ENCODE assay signal across 16 cellular contexts in genomic region chr14:104989236-104989950, GRCh38. TPM values are rescaled to one million over a fixed set of nuclear protein-coding genes. Genes with fewer than 3 reads are reported as not detected.
A peak's percentile ranks its signal among the peaks of the same experiment; 100 is the strongest.
DNase-seq lines count a peak whose midpoint lies in the region; ATAC-seq and TF ChIP-seq lines count a peak whose summit lies in the region.
"Had no signal": no experiment of that assay in that cellular context is flagged by ENCODE, and none has a peak within 500 bp of the region (broad histone marks: within the 10 kb centered on the region; RNA-seq: fewer than 3 reads in every experiment).

No MANE protein-coding gene starts in this region.

- H3K36me3 Mint-ChIP-seq in CD14-positive monocyte (no peaks in the 10 kb centered on the region), glutamatergic neuron (ENCODE audit: unreplicated experiment) (peaks cover 11% of the 10 kb centered on the region)
- H3K36me3 Mint-ChIP-seq: CD8-positive, alpha-beta T cell had no signal

- H4K20me1 ChIP-seq in BLaER1: peaks cover 5% of the 10 kb centered on the region; the same call in 1 of the 2 replicates

- H3K27me3 Mint-ChIP-seq in CD14-positive monocyte (ENCODE audit: low read depth in 3 of 3): peaks cover 5 to 13% (median 6%) of the 10 kb centered on the region in 3 donors
- peaks cover 15% of the 10 kb centered on the region for H3K27me3 Mint-ChIP-seq in glutamatergic neuron (ENCODE audit: unreplicated experiment)

- H3K9ac ChIP-seq in BLaER1: peak overlapping the region; percentile 54

- peaks cover 13% of the 10 kb centered on the region for H3K4me1 Mint-ChIP-seq in CD14-positive monocyte
- H3K4me1 Mint-ChIP-seq in glutamatergic neuron (ENCODE audit: low read depth, unreplicated experiment): peaks cover 13% of the 10 kb centered on the region

- H3K27ac ChIP-seq in BLaER1 (peak overlapping the region; percentile 92), spleen (no peak overlapping the region)

- TF ChIP-seq POLR2A in spleen (IDR thresholded peaks at IDR 0.05): no peak

- no peak for ATAC-seq in GM21447 (IDR thresholded peaks at IDR 0.05; ENCODE audit: unreplicated experiment)
- ATAC-seq: CD8-positive, alpha-beta T cell; HCT116 had no signal

- no peak overlapping the region for H3K4me3 Mint-ChIP-seq in CD14-positive monocyte
- H3K4me3 Mint-ChIP-seq in glutamatergic neuron (ENCODE audit: unreplicated experiment): no peak overlapping the region
- H3K4me3 Mint-ChIP-seq: CD8-positive, alpha-beta T cell; HFFc6 had no signal

- H3K4me3 ChIP-seq in BLaER1 (0 out of 2 replicates have a peak overlapping the region, but pooled peaks have one; percentile 5), spleen (no peak overlapping the region)

- WGBS in spleen, 5 donors: 88 to 94% (median 91%) methylated on average over 14 to 16 of the region's 16 CpGs

- TF ChIP-seq CTCF in CD14-positive monocyte (IDR thresholded peaks at IDR 0.05) (no peak), glutamatergic neuron (IDR thresholded peaks at IDR 0.05; ENCODE audit: partially characterized antibody, unreplicated experiment) (no peak), spleen (IDR thresholded peaks at IDR 0.05 in 8 of 11, conservative IDR thresholded peaks at IDR 0.05 in 3 of 11) (no peak)

- no peaks in the 10 kb centered on the region for H3K9me3 ChIP-seq in BLaER1
- no peaks in the 10 kb centered on the region for H3K9me3 ChIP-seq in spleen
- H3K9me3 ChIP-seq: BE2C had no signal

- peak; percentile 34 for DNase-seq in CD14-positive monocyte (ENCODE audit: low spot score)
- DNase-seq in glutamatergic neuron: peak; percentile 13
- DNase-seq in spleen: peak; percentile 70
- DNase-seq in AML-193 (lab: John Stamatoyannopoulos, UW): no peak
- DNase-seq: BE2C; Calu3; CD8-positive, alpha-beta T cell; DMS79 treated with DMSO at 0.1 percent for 48 hours; GF-D8; GOT3; H7; HFFc6; IMR-90 had no signal

- H3K27me3 ChIP-seq in BLaER1 (no peaks in the 10 kb centered on the region), spleen (replicated peaks in 1 of 7) (no peaks in the 10 kb centered on the region)
- H3K27me3 ChIP-seq: BE2C had no signal

- H3K4me2 ChIP-seq in BLaER1: peak overlapping the region; percentile 100

- H3K27ac Mint-ChIP-seq in CD14-positive monocyte (peak overlapping the region in 1 of 7 donors; percentile 20), glutamatergic neuron (ENCODE audit: unreplicated experiment) (no peak overlapping the region)
- H3K27ac Mint-ChIP-seq: CD8-positive, alpha-beta T cell; HFFc6 had no signal

- H3K9me3 Mint-ChIP-seq in CD14-positive monocyte (peaks cover 0 to 6% (median 3%) of the 10 kb centered on the region in 7 donors), glutamatergic neuron (ENCODE audit: unreplicated experiment) (peaks cover 9% of the 10 kb centered on the region)
- H3K9me3 Mint-ChIP-seq: CD8-positive, alpha-beta T cell; HFFc6 had no signal

- intact Hi-C loops in CD14-positive monocyte (cut with micrococcal nuclease) (loop anchor here in 1 of 2 donors (10.0 kb wide), 1 partner anchor 195 kb away; the partner anchor contains the start of gene AKT1), spleen (cut with DNase I; ENCODE audit: low total_unique reads) (no loop called here)

- peaks cover 95% of the 10 kb centered on the region for H3K4me1 ChIP-seq in BLaER1
- peaks cover 5 to 25% (median 15%) of the 10 kb centered on the region in 6 donors for H3K4me1 ChIP-seq in spleen
- H3K4me1 ChIP-seq: BE2C had no signal

- H3K36me3 ChIP-seq in BLaER1 (no peaks in the 10 kb centered on the region), spleen (peaks cover 0 to 22% (median 3%) of the 10 kb centered on the region in 6 donors)
- H3K36me3 ChIP-seq: BE2C had no signal

RNA-seq across cellular contexts. Expression of gene CLBA1, which starts 3.8 kb away (rescaled TPM):
- polyA plus RNA-seq in CD14-positive monocyte (under 1 TPM; 0.62 to 0.76 TPM), spleen (1 to 10 TPM; 3.7 to 4.3 (median 3.9) TPM)
- total RNA-seq in glutamatergic neuron (ENCODE audit: unreplicated experiment) (5.9 TPM), spleen (1 to 10 TPM; 1.7 to 4.0 (median 3.4) TPM)

RNA-seq across cellular contexts. Expression of gene AHNAK2, which starts 11.2 kb away (rescaled TPM):
- polyA plus RNA-seq in CD14-positive monocyte (under 1 TPM in 1 of 2 donors, not detected in 1; 0.01 TPM), spleen (under 1 TPM; 0.30 to 0.86 (median 0.76) TPM)
- total RNA-seq in glutamatergic neuron (ENCODE audit: unreplicated experiment) (44.8 TPM), spleen (1 to 10 TPM in 1 of 7 donors, under 1 TPM in 6; 0.26 to 1.3 (median 0.66) TPM)

RNA-seq across cellular contexts. Expression of gene CDCA4, which starts 31.5 kb away (rescaled TPM):
- polyA plus RNA-seq in CD14-positive monocyte: 10 to 100 TPM in 1 of 2 donors, 1 to 10 TPM in 1; 8.6 to 12.0 TPM
- 23.2 TPM for total RNA-seq in glutamatergic neuron (ENCODE audit: unreplicated experiment)
- total RNA-seq in spleen: 10 to 100 TPM in 2 of 7 donors, 1 to 10 TPM in 5; 6.5 to 15.1 (median 8.7) TPM
- polyA plus RNA-seq in spleen: 10 to 100 TPM in 1 of 3 donors, 1 to 10 TPM in 2; 5.8 to 10.5 (median 8.5) TPM

Comparison
In these comparisons a context has a peak if more than half of its experiments do, and no peak if none do; other contexts are left out.
1. DNase-seq: peak in CD14-positive monocyte (single experiment), glutamatergic neuron (single experiment) and spleen (single experiment); none in AML-193 (0 of 2).
2. RNA of gene AHNAK2, which starts 11.2 kb away (total RNA-seq): 44.8 TPM in glutamatergic neuron (single experiment); 0.26 to 1.3 TPM in spleen; every median in the first group is over 10 times any median in the second.